In the genomic region with DNA sequence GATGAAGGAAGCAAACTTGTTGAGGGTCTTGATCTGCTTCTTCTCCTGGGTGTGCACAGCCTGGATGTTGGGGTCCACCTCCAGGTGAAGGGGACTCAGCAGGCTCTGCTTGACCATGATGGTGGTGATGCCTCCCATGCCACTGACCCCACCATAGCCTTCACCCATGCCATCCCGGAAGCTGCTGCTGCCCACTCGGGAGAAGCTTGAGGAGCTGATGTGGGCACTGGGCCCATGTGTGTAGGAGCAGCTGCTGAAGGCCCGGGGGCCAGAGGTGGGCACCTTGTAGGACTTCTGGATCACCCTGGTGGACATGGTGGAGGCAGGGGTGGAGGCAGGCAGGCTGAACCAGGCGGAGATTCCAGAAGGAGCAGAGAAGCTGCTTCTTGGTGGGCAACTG, we compare ENCODE assay signal across 9 cellular contexts.
"Had no signal": no experiment of that assay in that cellular context is flagged by ENCODE, and none has a peak within 500 bp of the region (broad histone marks: within the 10 kb centered on the region; RNA-seq: fewer than 3 reads in every experiment).

No MANE protein-coding gene starts in this region.

- H3K9me3 Mint-ChIP-seq: IgD-negative memory B cell had no signal

- FAIRE-seq: HepG2, HTR-8/SVneo, K562 had no signal

- H3K27ac Mint-ChIP-seq: IgD-negative memory B cell had no signal

- ATAC-seq: HepG2, K562 had no signal

- H3K4me3 ChIP-seq: K562 had no signal

- H3K36me3 Mint-ChIP-seq: IgD-negative memory B cell had no signal

- H3K9ac ChIP-seq: KMS-11 had no signal

- H3K4me3 Mint-ChIP-seq: IgD-negative memory B cell had no signal

- DNase-seq: IMR-90, KBM-7, KG1 had no signal

- H3K27ac ChIP-seq: HL-60, KMS-11 had no signal

- H3K4me2 ChIP-seq: KMS-11 had no signal
